ENCODE assay signal across 3 cellular contexts in genomic region chr19:14765403-14765802, GRCh38. TPM values are rescaled to one million over a fixed set of nuclear protein-coding genes. Genes with fewer than 3 reads are reported as not detected.
"Had no signal": no experiment of that assay in that cellular context is flagged by ENCODE, and none has a peak within 500 bp of the region (broad histone marks: within the 10 kb centered on the region; RNA-seq: fewer than 3 reads in every experiment).

No MANE protein-coding gene starts in this region.

RNA-seq across cellular contexts. Expression of gene ADGRE2, which starts 13.0 kb away (rescaled TPM):
- total RNA-seq: mesothelial cell of epicardium, neural crest cell, osteocyte had no signal
